In genomic region chr10:93462371-93462770, GRCh38 we compare ENCODE assay signal across 2 cellular contexts.
TF ChIP-seq lines count a peak whose summit lies in the region.

No MANE protein-coding gene starts in this region.

TF ChIP-seq in HCT116, 20 proteins besides CTCF, POLR2A, EP300 and RAD21 (continued from another document):
- no peak for TF ChIP-seq ZBTB33 (IDR thresholded peaks at IDR 0.05; ENCODE audit: extremely low read depth, insufficient replicate concordance, low read length)
- TF ChIP-seq JUND (IDR thresholded peaks at IDR 0.05), result no peak
- TF ChIP-seq, protein P1, sequence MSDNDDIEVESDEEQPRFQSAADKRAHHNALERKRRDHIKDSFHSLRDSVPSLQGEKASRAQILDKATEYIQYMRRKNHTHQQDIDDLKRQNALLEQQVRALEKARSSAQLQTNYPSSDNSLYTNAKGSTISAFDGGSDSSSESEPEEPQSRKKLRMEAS (IDR thresholded peaks at IDR 0.05), result no peak
- no peak for TF ChIP-seq CEBPB (IDR thresholded peaks at IDR 0.05; ENCODE audit: low read depth)
- no peak for TF ChIP-seq EZH2phosphoT487 (IDR thresholded peaks at IDR 0.05; ENCODE audit: borderline replicate concordance)
- TF ChIP-seq SIN3A (IDR thresholded peaks at IDR 0.05; ENCODE audit: low read depth), result no peak
- TF ChIP-seq, protein P2, sequence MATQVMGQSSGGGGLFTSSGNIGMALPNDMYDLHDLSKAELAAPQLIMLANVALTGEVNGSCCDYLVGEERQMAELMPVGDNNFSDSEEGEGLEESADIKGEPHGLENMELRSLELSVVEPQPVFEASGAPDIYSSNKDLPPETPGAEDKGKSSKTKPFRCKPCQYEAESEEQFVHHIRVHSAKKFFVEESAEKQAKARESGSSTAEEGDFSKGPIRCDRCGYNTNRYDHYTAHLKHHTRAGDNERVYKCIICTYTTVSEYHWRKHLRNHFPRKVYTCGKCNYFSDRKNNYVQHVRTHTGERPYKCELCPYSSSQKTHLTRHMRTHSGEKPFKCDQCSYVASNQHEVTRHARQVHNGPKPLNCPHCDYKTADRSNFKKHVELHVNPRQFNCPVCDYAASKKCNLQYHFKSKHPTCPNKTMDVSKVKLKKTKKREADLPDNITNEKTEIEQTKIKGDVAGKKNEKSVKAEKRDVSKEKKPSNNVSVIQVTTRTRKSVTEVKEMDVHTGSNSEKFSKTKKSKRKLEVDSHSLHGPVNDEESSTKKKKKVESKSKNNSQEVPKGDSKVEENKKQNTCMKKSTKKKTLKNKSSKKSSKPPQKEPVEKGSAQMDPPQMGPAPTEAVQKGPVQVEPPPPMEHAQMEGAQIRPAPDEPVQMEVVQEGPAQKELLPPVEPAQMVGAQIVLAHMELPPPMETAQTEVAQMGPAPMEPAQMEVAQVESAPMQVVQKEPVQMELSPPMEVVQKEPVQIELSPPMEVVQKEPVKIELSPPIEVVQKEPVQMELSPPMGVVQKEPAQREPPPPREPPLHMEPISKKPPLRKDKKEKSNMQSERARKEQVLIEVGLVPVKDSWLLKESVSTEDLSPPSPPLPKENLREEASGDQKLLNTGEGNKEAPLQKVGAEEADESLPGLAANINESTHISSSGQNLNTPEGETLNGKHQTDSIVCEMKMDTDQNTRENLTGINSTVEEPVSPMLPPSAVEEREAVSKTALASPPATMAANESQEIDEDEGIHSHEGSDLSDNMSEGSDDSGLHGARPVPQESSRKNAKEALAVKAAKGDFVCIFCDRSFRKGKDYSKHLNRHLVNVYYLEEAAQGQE (IDR thresholded peaks at IDR 0.05; ENCODE audit: low read depth), result no peak
- no peak for TF ChIP-seq ZFX (IDR thresholded peaks at IDR 0.05)
- TF ChIP-seq CBX3 (IDR thresholded peaks at IDR 0.05; ENCODE audit: low read depth), result no peak
- no peak for TF ChIP-seq SP1 (IDR thresholded peaks at IDR 0.05; ENCODE audit: low read depth)
- no peak for TF ChIP-seq EZH2 (IDR thresholded peaks at IDR 0.05)
- TF ChIP-seq YY1 (IDR thresholded peaks at IDR 0.05; ENCODE audit: extremely low read depth, insufficient replicate concordance, low read depth, low read length), result no peak
- no peak for TF ChIP-seq ZNF274 (IDR thresholded peaks at IDR 0.05; ENCODE audit: low read depth, low read length)
- no peak for TF ChIP-seq TCF7L2 (IDR thresholded peaks at IDR 0.05; ENCODE audit: borderline replicate concordance, extremely low read depth, insufficient read depth, insufficient read length)
- TF ChIP-seq POLR2AphosphoS5 (IDR thresholded peaks at IDR 0.05; ENCODE audit: low read depth, low read length), result no peak
- no peak for TF ChIP-seq ELF1 (IDR thresholded peaks at IDR 0.05; ENCODE audit: borderline replicate concordance, low read depth)
- no peak for TF ChIP-seq FOSL1 (IDR thresholded peaks at IDR 0.05; ENCODE audit: low read depth)
- TF ChIP-seq EGR1 (IDR thresholded peaks at IDR 0.05; ENCODE audit: low read depth), result no peak

TF ChIP-seq in WTC11, 78 proteins besides CTCF, POLR2A, EP300 and RAD21 (continued from another document):
- TF ChIP-seq ZBTB43 (CRISPR knock-in tag; IDR thresholded peaks at IDR 0.05) (no peak), ZNF263 (CRISPR knock-in tag; IDR thresholded peaks at IDR 0.05; ENCODE audit: low read depth) (no peak), ETV6 (CRISPR knock-in tag; IDR thresholded peaks at IDR 0.05) (no peak), TEAD4 (CRISPR knock-in tag; IDR thresholded peaks at IDR 0.05) (no peak), ERG (CRISPR knock-in tag; IDR thresholded peaks at IDR 0.05) (no peak), ZNF396 (CRISPR knock-in tag; IDR thresholded peaks at IDR 0.05; ENCODE audit: borderline replicate concordance) (no peak)
- TF ChIP-seq, protein P3, sequence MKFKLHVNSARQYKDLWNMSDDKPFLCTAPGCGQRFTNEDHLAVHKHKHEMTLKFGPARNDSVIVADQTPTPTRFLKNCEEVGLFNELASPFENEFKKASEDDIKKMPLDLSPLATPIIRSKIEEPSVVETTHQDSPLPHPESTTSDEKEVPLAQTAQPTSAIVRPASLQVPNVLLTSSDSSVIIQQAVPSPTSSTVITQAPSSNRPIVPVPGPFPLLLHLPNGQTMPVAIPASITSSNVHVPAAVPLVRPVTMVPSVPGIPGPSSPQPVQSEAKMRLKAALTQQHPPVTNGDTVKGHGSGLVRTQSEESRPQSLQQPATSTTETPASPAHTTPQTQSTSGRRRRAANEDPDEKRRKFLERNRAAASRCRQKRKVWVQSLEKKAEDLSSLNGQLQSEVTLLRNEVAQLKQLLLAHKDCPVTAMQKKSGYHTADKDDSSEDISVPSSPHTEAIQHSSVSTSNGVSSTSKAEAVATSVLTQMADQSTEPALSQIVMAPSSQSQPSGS (CRISPR knock-in tag; IDR thresholded peaks at IDR 0.05; ENCODE audit: borderline replicate concordance, low read depth), result no peak
- TF ChIP-seq, protein P4, sequence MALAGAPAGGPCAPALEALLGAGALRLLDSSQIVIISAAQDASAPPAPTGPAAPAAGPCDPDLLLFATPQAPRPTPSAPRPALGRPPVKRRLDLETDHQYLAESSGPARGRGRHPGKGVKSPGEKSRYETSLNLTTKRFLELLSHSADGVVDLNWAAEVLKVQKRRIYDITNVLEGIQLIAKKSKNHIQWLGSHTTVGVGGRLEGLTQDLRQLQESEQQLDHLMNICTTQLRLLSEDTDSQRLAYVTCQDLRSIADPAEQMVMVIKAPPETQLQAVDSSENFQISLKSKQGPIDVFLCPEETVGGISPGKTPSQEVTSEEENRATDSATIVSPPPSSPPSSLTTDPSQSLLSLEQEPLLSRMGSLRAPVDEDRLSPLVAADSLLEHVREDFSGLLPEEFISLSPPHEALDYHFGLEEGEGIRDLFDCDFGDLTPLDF (CRISPR knock-in tag; IDR thresholded peaks at IDR 0.05), result no peak
- TF ChIP-seq, protein P5, sequence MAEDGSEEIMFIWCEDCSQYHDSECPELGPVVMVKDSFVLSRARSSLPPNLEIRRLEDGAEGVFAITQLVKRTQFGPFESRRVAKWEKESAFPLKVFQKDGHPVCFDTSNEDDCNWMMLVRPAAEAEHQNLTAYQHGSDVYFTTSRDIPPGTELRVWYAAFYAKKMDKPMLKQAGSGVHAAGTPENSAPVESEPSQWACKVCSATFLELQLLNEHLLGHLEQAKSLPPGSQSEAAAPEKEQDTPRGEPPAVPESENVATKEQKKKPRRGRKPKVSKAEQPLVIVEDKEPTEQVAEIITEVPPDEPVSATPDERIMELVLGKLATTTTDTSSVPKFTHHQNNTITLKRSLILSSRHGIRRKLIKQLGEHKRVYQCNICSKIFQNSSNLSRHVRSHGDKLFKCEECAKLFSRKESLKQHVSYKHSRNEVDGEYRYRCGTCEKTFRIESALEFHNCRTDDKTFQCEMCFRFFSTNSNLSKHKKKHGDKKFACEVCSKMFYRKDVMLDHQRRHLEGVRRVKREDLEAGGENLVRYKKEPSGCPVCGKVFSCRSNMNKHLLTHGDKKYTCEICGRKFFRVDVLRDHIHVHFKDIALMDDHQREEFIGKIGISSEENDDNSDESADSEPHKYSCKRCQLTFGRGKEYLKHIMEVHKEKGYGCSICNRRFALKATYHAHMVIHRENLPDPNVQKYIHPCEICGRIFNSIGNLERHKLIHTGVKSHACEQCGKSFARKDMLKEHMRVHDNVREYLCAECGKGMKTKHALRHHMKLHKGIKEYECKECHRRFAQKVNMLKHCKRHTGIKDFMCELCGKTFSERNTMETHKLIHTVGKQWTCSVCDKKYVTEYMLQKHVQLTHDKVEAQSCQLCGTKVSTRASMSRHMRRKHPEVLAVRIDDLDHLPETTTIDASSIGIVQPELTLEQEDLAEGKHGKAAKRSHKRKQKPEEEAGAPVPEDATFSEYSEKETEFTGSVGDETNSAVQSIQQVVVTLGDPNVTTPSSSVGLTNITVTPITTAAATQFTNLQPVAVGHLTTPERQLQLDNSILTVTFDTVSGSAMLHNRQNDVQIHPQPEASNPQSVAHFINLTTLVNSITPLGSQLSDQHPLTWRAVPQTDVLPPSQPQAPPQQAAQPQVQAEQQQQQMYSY (CRISPR knock-in tag; IDR thresholded peaks at IDR 0.05), result no peak
- TF ChIP-seq, protein P6, sequence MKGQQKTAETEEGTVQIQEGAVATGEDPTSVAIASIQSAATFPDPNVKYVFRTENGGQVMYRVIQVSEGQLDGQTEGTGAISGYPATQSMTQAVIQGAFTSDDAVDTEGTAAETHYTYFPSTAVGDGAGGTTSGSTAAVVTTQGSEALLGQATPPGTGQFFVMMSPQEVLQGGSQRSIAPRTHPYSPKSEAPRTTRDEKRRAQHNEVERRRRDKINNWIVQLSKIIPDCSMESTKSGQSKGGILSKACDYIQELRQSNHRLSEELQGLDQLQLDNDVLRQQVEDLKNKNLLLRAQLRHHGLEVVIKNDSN (CRISPR knock-in tag; IDR thresholded peaks at IDR 0.05), result no peak
TF ChIP-seq in WTC11: peak in this region for 0.
